ENCODE assay signal across 22 cellular contexts in genomic region chr1:66693856-66694255, GRCh38. TPM values are rescaled to one million over a fixed set of nuclear protein-coding genes. Genes with fewer than 3 reads are reported as not detected.
"Had no signal": no experiment of that assay in that cellular context is flagged by ENCODE, and none has a peak within 500 bp of the region (broad histone marks: within the 10 kb centered on the region; RNA-seq: fewer than 3 reads in every experiment).

No MANE protein-coding gene starts in this region.

- ATAC-seq: activated CD4-positive, CD25-positive, alpha-beta regulatory T cell treated with anti-CD3 and anti-CD28 coated beads, Interleukin-2, amount 50 U/mL, for 24 hours; activated CD8-positive, alpha-beta T cell treated with anti-CD3 and anti-CD28 coated beads for 36 hours; activated naive CD8-positive, alpha-beta T cell treated with anti-CD3 and anti-CD28 coated beads, Interleukin-2, amount 50 U/mL, for 24 hours; body of pancreas; gastrocnemius medialis; left lobe of liver; stimulated activated memory B cell treated with anti-CD40 and anti-IgM and Interleukin-4, amounts not matched to agents 10 μg/mL and 1 μg/mL and 100 μg/mL, for 72 hours had no signal

- H3K4me1 Mint-ChIP-seq: activated CD4-positive, alpha-beta T cell treated with anti-CD3 and anti-CD28 coated beads, Interleukin-2, amount 10 ng/mL, durations not matched to agents 24 days and 14 days; activated naive CD8-positive, alpha-beta T cell treated with anti-CD3 and anti-CD28 coated beads, Interleukin-2, amount 50 U/mL, for 24 hours; neural crest cell; stimulated activated memory B cell treated with anti-CD40 and anti-IgM and Interleukin-4, amounts not matched to agents 10 μg/mL and 1 μg/mL and 100 μg/mL, for 72 hours had no signal

- H3K36me3 Mint-ChIP-seq: naive B cell; stimulated activated memory B cell treated with anti-CD40 and anti-IgM and Interleukin-4, amounts not matched to agents 10 μg/mL and 1 μg/mL and 100 μg/mL, for 72 hours had no signal

- H3K4me3 Mint-ChIP-seq: activated CD4-positive, alpha-beta T cell treated with anti-CD3 and anti-CD28 coated beads, Interleukin-2, amount 10 ng/mL, durations not matched to agents 24 days and 14 days; activated CD8-positive, alpha-beta T cell treated with anti-CD3 and anti-CD28 coated beads for 36 hours; activated naive CD8-positive, alpha-beta T cell treated with anti-CD3 and anti-CD28 coated beads, Interleukin-2, amount 50 U/mL, for 24 hours; activated T-helper 1 cell treated with anti-CD3 and anti-CD28 coated beads, Interleukin-12 subunit alpha, Interleukin-12 subunit beta, Interleukin-2, Interleukin-4 antibody, amounts not matched to agents 30 ng/mL and 10 ng/mL and 1 ng/mL, durations not matched to agents 14 hours and 24 hours and 36 hours; endodermal cell; naive B cell; neural crest cell; stimulated activated memory B cell treated with anti-CD40 and anti-IgM and Interleukin-4, amounts not matched to agents 10 μg/mL and 1 μg/mL and 100 μg/mL, for 72 hours had no signal

- DNase-seq: activated CD4-positive, alpha-beta T cell treated with anti-CD3 and anti-CD28 coated beads, Interleukin-2, amount 10 ng/mL, durations not matched to agents 24 days and 14 days; activated CD8-positive, alpha-beta T cell treated with anti-CD3 and anti-CD28 coated beads for 36 hours; activated gamma-delta T cell; activated naive CD4-positive, alpha-beta T cell treated with anti-CD3 and anti-CD28 coated beads, Interleukin-2, amount 50 U/mL, for 16 hours; activated naive CD8-positive, alpha-beta T cell treated with anti-CD3 and anti-CD28 coated beads, Interleukin-2, amount 50 U/mL, for 24 hours; body of pancreas; cortex of kidney; endodermal cell; esophagus squamous epithelium; gastrocnemius medialis; head of caudate nucleus; naive B cell; occipital lobe; sigmoid colon; stimulated activated CD4-positive, alpha-beta T cell treated with anti-CD3 and anti-CD28 coated beads, Interleukin-15, amount 100 ng/mL, for 24 hours; transverse colon; uterus had no signal

- H3K9me3 Mint-ChIP-seq: activated CD4-positive, alpha-beta T cell treated with anti-CD3 and anti-CD28 coated beads, Interleukin-2, amount 10 ng/mL, durations not matched to agents 24 days and 14 days; activated CD8-positive, alpha-beta T cell treated with anti-CD3 and anti-CD28 coated beads for 36 hours; activated naive CD8-positive, alpha-beta T cell treated with anti-CD3 and anti-CD28 coated beads, Interleukin-2, amount 50 U/mL, for 24 hours; activated T-helper 1 cell treated with anti-CD3 and anti-CD28 coated beads, Interleukin-12 subunit alpha, Interleukin-12 subunit beta, Interleukin-2, Interleukin-4 antibody, amounts not matched to agents 30 ng/mL and 10 ng/mL and 1 ng/mL, durations not matched to agents 14 hours and 24 hours and 36 hours; endodermal cell; naive B cell; stimulated activated memory B cell treated with anti-CD40 and anti-IgM and Interleukin-4, amounts not matched to agents 10 μg/mL and 1 μg/mL and 100 μg/mL, for 72 hours had no signal

- H3K27ac Mint-ChIP-seq: activated CD4-positive, alpha-beta T cell treated with anti-CD3 and anti-CD28 coated beads, Interleukin-2, amount 10 ng/mL, durations not matched to agents 24 days and 14 days; activated CD8-positive, alpha-beta T cell treated with anti-CD3 and anti-CD28 coated beads for 36 hours; activated naive CD8-positive, alpha-beta T cell treated with anti-CD3 and anti-CD28 coated beads, Interleukin-2, amount 50 U/mL, for 24 hours; activated T-helper 1 cell treated with anti-CD3 and anti-CD28 coated beads, Interleukin-12 subunit alpha, Interleukin-12 subunit beta, Interleukin-2, Interleukin-4 antibody, amounts not matched to agents 30 ng/mL and 10 ng/mL and 1 ng/mL, durations not matched to agents 14 hours and 24 hours and 36 hours; endodermal cell; naive B cell; stimulated activated memory B cell treated with anti-CD40 and anti-IgM and Interleukin-4, amounts not matched to agents 10 μg/mL and 1 μg/mL and 100 μg/mL, for 72 hours had no signal

RNA-seq across cellular contexts. Expression of gene DYNLT5, which starts 58.4 kb away (rescaled TPM):
- total RNA-seq: activated CD4-positive, alpha-beta T cell treated with anti-CD3 and anti-CD28 coated beads, Interleukin-2, amount 10 ng/mL, durations not matched to agents 24 days and 14 days; activated CD8-positive, alpha-beta T cell treated with anti-CD3 and anti-CD28 coated beads for 36 hours; activated T-helper 1 cell treated with anti-CD3 and anti-CD28 coated beads, Interleukin-12 subunit alpha, Interleukin-12 subunit beta, Interleukin-2, Interleukin-4 antibody, amounts not matched to agents 30 ng/mL and 10 ng/mL and 1 ng/mL, durations not matched to agents 14 hours and 24 hours and 36 hours; body of pancreas had no signal
